7 cellular contexts compared by ENCODE assay signal in the genomic region with DNA sequence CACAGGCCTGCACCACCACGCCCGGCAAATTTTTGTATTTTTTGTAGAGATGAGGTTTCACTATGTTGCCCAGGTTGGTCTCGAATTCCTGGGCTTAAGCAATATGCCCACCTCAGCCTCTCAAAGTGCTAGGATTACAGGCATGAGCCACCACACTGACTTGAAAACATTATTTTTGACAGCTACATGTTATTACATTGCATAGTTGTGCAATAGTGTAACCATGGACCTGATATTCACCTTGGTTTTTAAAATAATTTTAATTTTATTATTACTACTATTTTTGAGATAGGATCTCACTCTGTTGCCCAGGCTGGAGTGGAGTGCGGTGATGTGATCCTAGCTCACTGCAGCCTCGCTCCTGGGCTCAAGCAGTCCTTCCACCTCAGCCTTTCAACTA.
"Had no signal": no experiment of that assay in that cellular context is flagged by ENCODE, and none has a peak within 500 bp of the region (broad histone marks: within the 10 kb centered on the region; RNA-seq: fewer than 3 reads in every experiment).

No MANE protein-coding gene starts in this region.

- FAIRE-seq: G401.6, GM12891, GM12892, GM18507, GM19239 had no signal

- DNase-seq: GDM1, GF-D8 had no signal
